ENCODE assay signal across 24 cellular contexts in the genomic region with DNA sequence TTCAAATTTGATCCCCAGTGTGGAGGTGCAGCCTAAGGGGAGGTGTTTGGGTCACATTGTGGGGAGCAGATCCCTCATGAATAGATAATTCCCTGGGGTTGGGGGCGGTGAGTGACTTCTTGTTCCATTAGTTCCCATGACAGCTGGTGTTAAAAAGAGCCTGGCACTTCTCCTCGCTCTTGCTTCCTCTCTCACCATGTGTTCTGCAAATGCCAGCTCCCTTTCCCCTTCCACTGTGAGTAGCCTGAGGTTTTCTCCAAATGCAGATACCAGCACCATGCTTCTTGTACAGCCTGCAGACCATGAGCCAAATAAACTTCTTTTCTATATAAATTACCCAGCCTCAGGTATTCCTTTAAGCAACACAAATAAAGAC. TPM values are rescaled to one million over a fixed set of nuclear protein-coding genes. Genes with fewer than 3 reads are reported as not detected.
DNase-seq lines count a peak whose midpoint lies in the region; ATAC-seq and TF ChIP-seq lines count a peak whose summit lies in the region.
"Had no signal": no experiment of that assay in that cellular context is flagged by ENCODE, and none has a peak within 500 bp of the region (broad histone marks: within the 10 kb centered on the region; RNA-seq: fewer than 3 reads in every experiment).

No MANE protein-coding gene starts in this region.

- TF ChIP-seq CTCF in CD14-positive monocyte (IDR thresholded peaks at IDR 0.05) (no peak), glutamatergic neuron (IDR thresholded peaks at IDR 0.05; ENCODE audit: partially characterized antibody, unreplicated experiment) (no peak)

- H3K27me3 Mint-ChIP-seq in CD14-positive monocyte (ENCODE audit: low read depth in 3 of 3), result no peaks in the 10 kb centered on the region
- H3K27me3 Mint-ChIP-seq in glutamatergic neuron (ENCODE audit: unreplicated experiment), result no peaks in the 10 kb centered on the region
- H3K27me3 Mint-ChIP-seq in T-cell, result no peaks in the 10 kb centered on the region
- H3K27me3 Mint-ChIP-seq: CD4-positive, alpha-beta T cell had no signal

- POLR2A ChIA-PET in T-cell (lab: Charles Lee), result no interaction called here

- H3K27ac Mint-ChIP-seq in CD14-positive monocyte (peak overlapping the region in 4 of 7 donors; percentile 17 to 70 (median 44)), glutamatergic neuron (ENCODE audit: unreplicated experiment) (peak overlapping the region; percentile 14), T-cell (no peak overlapping the region)
- H3K27ac Mint-ChIP-seq: CD4-positive, alpha-beta T cell had no signal

- DNase-seq in CD14-positive monocyte (ENCODE audit: low spot score), result no peak
- DNase-seq in G401 (ENCODE audit: low spot score), result peak; percentile 74
- DNase-seq in NCI-H69 (lab: John Stamatoyannopoulos, UW), result peak; percentile 1
- DNase-seq in glutamatergic neuron, result no peak
- DNase-seq in effector CD4-positive, alpha-beta T cell, result no peak
- DNase-seq in T-cell, result no peak
- DNase-seq in hippocampal formation (lab: John Stamatoyannopoulos, UW), result no peak
- DNase-seq: BE2C; CD4-positive, alpha-beta T cell; COR-L47; GDM1; GOT3; HCEC 1CT; MM.1S; NCI-H1048; NCI-H1436; NCI-H2081 treated with DMSO at 0.1 percent for 48 hours; NCI-H510A; SIG-M5; SK-N-SH had no signal

- H3K4me1 Mint-ChIP-seq in CD14-positive monocyte (peaks cover 25% of the 10 kb centered on the region), glutamatergic neuron (ENCODE audit: low read depth, unreplicated experiment) (peaks cover 22% of the 10 kb centered on the region), T-cell (no peaks in the 10 kb centered on the region)

- H3K4me3 Mint-ChIP-seq in CD14-positive monocyte (no peak overlapping the region), glutamatergic neuron (ENCODE audit: unreplicated experiment) (peak overlapping the region; percentile 39), T-cell (no peak overlapping the region)
- H3K4me3 Mint-ChIP-seq: CD4-positive, alpha-beta T cell had no signal

- in situ Hi-C loops in G401 (cut with HindIII; ENCODE audit: low sequenced_read_pairs), result no loop called here

- ATAC-seq in T-cell (replicated peaks in 1 of 4), result no peak
- ATAC-seq: A549, HepG2, K562, Panc1 had no signal

- intact Hi-C loops in CD14-positive monocyte (cut with micrococcal nuclease), result no loop called here

- H3K36me3 Mint-ChIP-seq in CD14-positive monocyte, result peaks cover 72 to 81% of the 10 kb centered on the region in 2 donors
- H3K36me3 Mint-ChIP-seq in glutamatergic neuron (ENCODE audit: unreplicated experiment), result peaks cover 5% of the 10 kb centered on the region
- peaks cover 70% of the 10 kb centered on the region for H3K36me3 Mint-ChIP-seq in T-cell

- CTCF ChIA-PET in T-cell (lab: Charles Lee), result no interaction called here

- H3K9me3 Mint-ChIP-seq in CD14-positive monocyte, result no peaks in the 10 kb centered on the region
- no peaks in the 10 kb centered on the region for H3K9me3 Mint-ChIP-seq in glutamatergic neuron (ENCODE audit: unreplicated experiment)
- no peaks in the 10 kb centered on the region for H3K9me3 Mint-ChIP-seq in T-cell
- H3K9me3 Mint-ChIP-seq: CD4-positive, alpha-beta T cell had no signal

RNA-seq across cellular contexts. Expression of a gene that starts 23.1 kb away (rescaled TPM):
- polyA plus RNA-seq in CD14-positive monocyte, result 10 to 100 TPM; 18.3 to 18.7 TPM
- total RNA-seq in G401 (2014; rRNA removed; shearing (Covaris generic)), result 28.3 and 32.3 TPM in 2 replicates
- total RNA-seq in glutamatergic neuron (ENCODE audit: unreplicated experiment) (12.3 TPM), T-cell (10 to 100 TPM; 22.8 to 34.7 (median 30.9) TPM)

Comparison
In these comparisons a context has a peak if more than half of its experiments do, and no peak if none do; other contexts are left out.
1. DNase-seq: peak in G401 (single experiment) and NCI-H69 (single experiment); none in CD14-positive monocyte (single experiment), glutamatergic neuron (single experiment), effector CD4-positive, alpha-beta T cell (single experiment), T-cell (0 of 34) and hippocampal formation (0 of 2).
2. H3K27ac Mint-ChIP-seq: peak in CD14-positive monocyte (4 of 7) and glutamatergic neuron (single experiment); none in T-cell (0 of 2).